In genomic region chr10:8130973-8131911, GRCh38 we compare ENCODE assay signal across 10 cellular contexts.
DNase-seq lines count a peak whose midpoint lies in the region; ATAC-seq and TF ChIP-seq lines count a peak whose summit lies in the region.
"Had no signal": no experiment of that assay in that cellular context is flagged by ENCODE, and none has a peak within 500 bp of the region (broad histone marks: within the 10 kb centered on the region; RNA-seq: fewer than 3 reads in every experiment).

No MANE protein-coding gene starts in this region.

- intact Hi-C loops in MCF 10A (cut with micrococcal nuclease) (loop anchor here (5.0 kb wide), 1 partner anchor 74 kb away; no protein-coding TSS in a partner anchor), breast epithelium (cut with DNase I; ENCODE audit: low total_unique reads) (no loop called here)

- H3K27ac ChIP-seq in breast epithelium = no peak overlapping the region
- H3K27ac ChIP-seq: BLaER1 had no signal

- H3K9me3 ChIP-seq in breast epithelium = no peaks in the 10 kb centered on the region
- H3K9me3 ChIP-seq: BLaER1 had no signal

- TSS peak; percentile 55 for BruUV-seq in MCF 10A (replicated peaks; lab: Mats Ljungman, UMichigan)

- POLR2A ChIA-PET in MCF 10A (lab: Yijun Ruan, JAX) = interaction anchor here (0.9 to 2.9 kb wide), 2 partner anchors 9 to 52 kb away, joined by 4 to 9 read pairs; no protein-coding TSS in a partner anchor
- POLR2A ChIA-PET in activated CD8-positive, alpha-beta T cell treated with anti-CD3 and anti-CD28 coated beads, Interleukin-2, amount 10 ng/mL, durations not matched to agents 7 days and 5 days (lab: Charles Lee) = no interaction called here

- no peaks in the 10 kb centered on the region for H3K27me3 Mint-ChIP-seq in MCF 10A (ENCODE audit: insufficient read depth, unreplicated experiment)
- H3K27me3 Mint-ChIP-seq in activated CD8-positive, alpha-beta T cell treated with anti-CD3 and anti-CD28 coated beads, Interleukin-2, amount 10 ng/mL, durations not matched to agents 7 days and 5 days (ENCODE audit: low read depth) = no peaks in the 10 kb centered on the region
- H3K27me3 Mint-ChIP-seq in stimulated activated naive CD8-positive, alpha-beta T cell treated with anti-CD3 and anti-CD28 coated beads, Interleukin-15, Interleukin-2, amounts not matched to agents 100 ng/mL and 50 ng/mL, for 24 hours = peaks cover 8% of the 10 kb centered on the region

- peaks cover 34% of the 10 kb centered on the region for H3K4me1 Mint-ChIP-seq in MCF 10A (ENCODE audit: insufficient read depth, unreplicated experiment)
- H3K4me1 Mint-ChIP-seq in activated CD8-positive, alpha-beta T cell treated with anti-CD3 and anti-CD28 coated beads, Interleukin-2, amount 10 ng/mL, durations not matched to agents 7 days and 5 days (ENCODE audit: low read depth) = peaks cover 44% of the 10 kb centered on the region
- peaks cover 39% of the 10 kb centered on the region for H3K4me1 Mint-ChIP-seq in stimulated activated naive CD8-positive, alpha-beta T cell treated with anti-CD3 and anti-CD28 coated beads, Interleukin-15, Interleukin-2, amounts not matched to agents 100 ng/mL and 50 ng/mL, for 24 hours (ENCODE audit: low read depth)

- CTCF ChIA-PET in MCF 10A (lab: Yijun Ruan, JAX) = no interaction called here
- CTCF ChIA-PET in activated CD8-positive, alpha-beta T cell treated with anti-CD3 and anti-CD28 coated beads, Interleukin-2, amount 10 ng/mL, durations not matched to agents 7 days and 5 days (lab: Charles Lee) = interaction anchor here (1.1 to 1.2 kb wide), 2 partner anchors 12 to 67 kb away, joined by 3 read pairs; no protein-coding TSS in a partner anchor

- H3K36me3 ChIP-seq in breast epithelium = no peaks in the 10 kb centered on the region
- H3K36me3 ChIP-seq: BLaER1 had no signal

- no peaks in the 10 kb centered on the region for H3K9me3 Mint-ChIP-seq in MCF 10A (ENCODE audit: unreplicated experiment)
- H3K9me3 Mint-ChIP-seq in activated CD8-positive, alpha-beta T cell treated with anti-CD3 and anti-CD28 coated beads, Interleukin-2, amount 10 ng/mL, durations not matched to agents 7 days and 5 days (ENCODE audit: insufficient read depth) = no peaks in the 10 kb centered on the region
- H3K9me3 Mint-ChIP-seq in stimulated activated naive CD8-positive, alpha-beta T cell treated with anti-CD3 and anti-CD28 coated beads, Interleukin-15, Interleukin-2, amounts not matched to agents 100 ng/mL and 50 ng/mL, for 24 hours = no peaks in the 10 kb centered on the region
- H3K9me3 Mint-ChIP-seq: naive B cell had no signal

- no peak overlapping the region for H3K4me3 ChIP-seq in breast epithelium
- H3K4me3 ChIP-seq: BLaER1 had no signal

- no peaks in the 10 kb centered on the region for H3K4me1 ChIP-seq in breast epithelium

- H3K36me3 Mint-ChIP-seq in MCF 10A (ENCODE audit: insufficient read depth, unreplicated experiment) = no peaks in the 10 kb centered on the region
- no peaks in the 10 kb centered on the region for H3K36me3 Mint-ChIP-seq in activated CD8-positive, alpha-beta T cell treated with anti-CD3 and anti-CD28 coated beads, Interleukin-2, amount 10 ng/mL, durations not matched to agents 7 days and 5 days (ENCODE audit: low read depth)
- H3K36me3 Mint-ChIP-seq in stimulated activated naive CD8-positive, alpha-beta T cell treated with anti-CD3 and anti-CD28 coated beads, Interleukin-15, Interleukin-2, amounts not matched to agents 100 ng/mL and 50 ng/mL, for 24 hours (ENCODE audit: low read depth) = peaks cover 4% of the 10 kb centered on the region
- H3K36me3 Mint-ChIP-seq: naive B cell had no signal

- peak; percentile 91 for DNase-seq in MCF 10A (ENCODE audit: unreplicated experiment)
- DNase-seq in breast epithelium (ENCODE audit: low spot score in 2 of 2) = no peak
- peak; percentile 45 for DNase-seq in activated CD8-positive, alpha-beta T cell treated with anti-CD3 and anti-CD28 coated beads, Interleukin-2, amount 10 ng/mL, durations not matched to agents 7 days and 5 days
- no peak for DNase-seq in hypothalamus (lab: John Stamatoyannopoulos, UW)
- DNase-seq in iPS-NIHi11 (ENCODE audit: low spot score) = no peak
- no peak for DNase-seq in DMS79 treated with DMSO at 0.1 percent for 48 hours (lab: John Stamatoyannopoulos, UW)
- DNase-seq: naive B cell had no signal

- peak overlapping the region; percentile 67 for H3K4me3 Mint-ChIP-seq in MCF 10A (ENCODE audit: unreplicated experiment)
- peak overlapping the region; percentile 20 for H3K4me3 Mint-ChIP-seq in activated CD8-positive, alpha-beta T cell treated with anti-CD3 and anti-CD28 coated beads, Interleukin-2, amount 10 ng/mL, durations not matched to agents 7 days and 5 days
- peak overlapping the region; percentile 62 for H3K4me3 Mint-ChIP-seq in stimulated activated naive CD8-positive, alpha-beta T cell treated with anti-CD3 and anti-CD28 coated beads, Interleukin-15, Interleukin-2, amounts not matched to agents 100 ng/mL and 50 ng/mL, for 24 hours
- H3K4me3 Mint-ChIP-seq: naive B cell had no signal

- peaks cover 0 to 6% of the 10 kb centered on the region in 2 donors for H3K27me3 ChIP-seq in breast epithelium
- H3K27me3 ChIP-seq: BLaER1 had no signal

- TF ChIP-seq CTCF in MCF 10A (IDR thresholded peaks at IDR 0.05; ENCODE audit: unreplicated experiment) = no peak
- TF ChIP-seq CTCF in breast epithelium (IDR thresholded peaks at IDR 0.05) = no peak

- H3K27ac Mint-ChIP-seq in MCF 10A (ENCODE audit: low read depth, unreplicated experiment) = peak overlapping the region; percentile 75
- peak overlapping the region; percentile 65 for H3K27ac Mint-ChIP-seq in activated CD8-positive, alpha-beta T cell treated with anti-CD3 and anti-CD28 coated beads, Interleukin-2, amount 10 ng/mL, durations not matched to agents 7 days and 5 days
- peak overlapping the region; percentile 94 for H3K27ac Mint-ChIP-seq in stimulated activated naive CD8-positive, alpha-beta T cell treated with anti-CD3 and anti-CD28 coated beads, Interleukin-15, Interleukin-2, amounts not matched to agents 100 ng/mL and 50 ng/mL, for 24 hours
- H3K27ac Mint-ChIP-seq: naive B cell had no signal

- ATAC-seq in HG03378 (IDR thresholded peaks at IDR 0.05; ENCODE audit: unreplicated experiment) = peak; percentile 59
- ATAC-seq in activated CD8-positive, alpha-beta T cell treated with anti-CD3 and anti-CD28 coated beads, Interleukin-2, amount 10 ng/mL, durations not matched to agents 7 days and 5 days = peak; percentile 59

- no peak for TF ChIP-seq POLR2A in breast epithelium (IDR thresholded peaks at IDR 0.05)

Comparison
In these comparisons a context has a peak if more than half of its experiments do, and no peak if none do; other contexts are left out.
1. DNase-seq: peak in MCF 10A (single experiment) and activated CD8-positive, alpha-beta T cell treated with anti-CD3 and anti-CD28 coated beads, Interleukin-2, amount 10 ng/mL, durations not matched to agents 7 days and 5 days (single experiment); none in breast epithelium (0 of 2), hypothalamus (0 of 51), iPS-NIHi11 (single experiment) and DMS79 treated with DMSO at 0.1 percent for 48 hours (single experiment).
2. Peak in every context shown above with its lines, with median percentiles within 50 percentile points of each other: H3K27ac Mint-ChIP-seq and H3K4me3 Mint-ChIP-seq.